In genomic region chr19:46573679-46574522, GRCh38 we compare ENCODE assay signal across 28 cellular contexts. TPM values are rescaled to one million over a fixed set of nuclear protein-coding genes. Genes with fewer than 3 reads are reported as not detected.
DNase-seq lines count a peak whose midpoint lies in the region; ATAC-seq, FAIRE-seq and TF ChIP-seq lines count a peak whose summit lies in the region.
"Had no signal": no experiment of that assay in that cellular context is flagged by ENCODE, and none has a peak within 500 bp of the region (broad histone marks: within the 10 kb centered on the region; RNA-seq: fewer than 3 reads in every experiment).

No MANE protein-coding gene starts in this region.

- no peak for DNase-seq in activated T-cell treated with anti-CD3 and anti-CD28 coated beads, Interleukin-2, amount 50 U/mL, for 4 hours
- no peak for DNase-seq in activated T-cell treated with anti-CD3 and anti-CD28 coated beads, Interleukin-2, amount 50 U/mL, for 1 hour
- peak; percentile 75 for DNase-seq in NCI-H82 treated with DMSO at 0.1 percent for 48 hours (lab: John Stamatoyannopoulos, UW; ENCODE audit: unreplicated experiment)
- peak; percentile 13 for DNase-seq in HepG2 (ENCODE audit: low spot score)
- peak; percentile 29 for DNase-seq in testis
- DNase-seq in CD1c-positive myeloid dendritic cell (ENCODE audit: extremely low spot score) = no peak
- no peak for DNase-seq in 8988T
- no peak for DNase-seq in breast epithelium (ENCODE audit: low spot score in 2 of 2)
- DNase-seq: ACHN, activated B cell treated with CpG ODN at 0.5 μM for 24 hours, dermis blood vessel endothelial cell, EL, islet precursor cell, midbrain, NCI-H1105, NCI-H2029, NCI-H345, NCI-H774, posterior cingulate gyrus, T1000, upper lobe of left lung had no signal

- POLR2A ChIA-PET in HepG2 (lab: Yijun Ruan, JAX) = no interaction called here

- intact Hi-C loops in HepG2 (cut with micrococcal nuclease; ENCODE audit: unreplicated experiment) (no loop called here), testis (cut with DNase I; ENCODE audit: low total_unique reads) (no loop called here), breast epithelium (cut with DNase I; ENCODE audit: low total_unique reads) (no loop called here)

- H3K4me3 ChIP-seq in HepG2 (replicated peaks in 1 of 3; ENCODE audit: insufficient read depth in 1 of 3, low read depth in 2 of 3, low read length in 3 of 3) (no peak overlapping the region), testis (no peak overlapping the region), breast epithelium (no peak overlapping the region)
- H3K4me3 ChIP-seq: upper lobe of left lung had no signal

- TF ChIP-seq RAD21 in HepG2 (CRISPR knock-in tag; IDR thresholded peaks at IDR 0.05) = no peak

- 30% methylated on average over 7 of the region's 8 CpGs for WGBS in HepG2 (ENCODE audit: low lambda C conversion rate)
- WGBS in testis, 2 donors = 79 to 80% methylated on average over 8 of the region's 8 CpGs

- no peak for TF ChIP-seq EP300 in HepG2 (IDR thresholded peaks at IDR 0.05; ENCODE audit: low read depth in 2 of 2, low read length in 2 of 2)
- no peak for TF ChIP-seq EP300 in HepG2 (CRISPR knock-in tag; IDR thresholded peaks at IDR 0.05; ENCODE audit: borderline replicate concordance)

- H2AFZ ChIP-seq in HepG2 (ENCODE audit: low read length) = no peak overlapping the region

- no peaks in the 10 kb centered on the region for H3K27me3 Mint-ChIP-seq in activated T-cell treated with anti-CD3 and anti-CD28 coated beads, Interleukin-2, amount 50 U/mL, for 4 hours (ENCODE audit: low read depth)
- H3K27me3 Mint-ChIP-seq: activated B cell treated with CpG ODN at 0.5 μM for 24 hours; activated T-cell treated with anti-CD3 and anti-CD28 coated beads, Interleukin-2, amount 50 U/mL, for 24 hours had no signal

- H3K36me3 ChIP-seq in HepG2 (replicated peaks in 1 of 2; ENCODE audit: control insufficient read depth in 1 of 2, insufficient read depth in 2 of 2, low read length in 2 of 2) (no peaks in the 10 kb centered on the region), testis (ENCODE audit: low read depth, missing control alignments) (no peaks in the 10 kb centered on the region), breast epithelium (no peaks in the 10 kb centered on the region)
- H3K36me3 ChIP-seq: upper lobe of left lung had no signal

- H3K9ac ChIP-seq in HepG2 (ENCODE audit: insufficient read depth, low read depth, low read length) = no peak overlapping the region

- H3K4me1 Mint-ChIP-seq in activated T-cell treated with anti-CD3 and anti-CD28 coated beads, Interleukin-2, amount 50 U/mL, for 4 hours (ENCODE audit: low read depth) = peaks cover 21% of the 10 kb centered on the region

- no peaks in the 10 kb centered on the region for H4K20me1 ChIP-seq in HepG2 (ENCODE audit: insufficient read depth, low read length)

- CTCF ChIA-PET in HepG2 (lab: Yijun Ruan, JAX; ENCODE audit: low intra/inter-chr PET ratio, low total read pairs) = no interaction called here

- no peaks in the 10 kb centered on the region for H3K9me3 Mint-ChIP-seq in activated T-cell treated with anti-CD3 and anti-CD28 coated beads, Interleukin-2, amount 50 U/mL, for 4 hours
- H3K9me3 Mint-ChIP-seq: activated naive CD4-positive, alpha-beta T cell treated with anti-CD3 and anti-CD28 coated beads for 36 hours; activated T-cell treated with anti-CD3 and anti-CD28 coated beads, Interleukin-2, amount 50 U/mL, for 24 hours; central memory CD8-positive, alpha-beta T cell had no signal

- FAIRE-seq in HepG2 (lab: Jason Lieb, UNC) = no peak
- FAIRE-seq: astrocyte, endothelial cell of umbilical vein, GM12892 had no signal

- H3K4me2 ChIP-seq in HepG2 (ENCODE audit: low read depth, low read length) = no peak overlapping the region

- no TSS peak for BruUV-seq in HepG2 (replicated peaks; lab: Mats Ljungman, UMichigan)

- no peaks in the 10 kb centered on the region for H3K79me2 ChIP-seq in HepG2 (ENCODE audit: insufficient read depth, low read length)

- H3K27me3 ChIP-seq in HepG2 (ENCODE audit: control insufficient read depth in 1 of 2, insufficient read depth in 2 of 2, low read length in 2 of 2) (peaks cover 0 to 2% of the 10 kb centered on the region in 2 experiments; a peak in 1 of 5 replicates), testis (no peaks in the 10 kb centered on the region), breast epithelium (no peaks in the 10 kb centered on the region)
- H3K27me3 ChIP-seq: upper lobe of left lung had no signal

- ATAC-seq in activated T-cell treated with anti-CD3 and anti-CD28 coated beads, Interleukin-2, amount 50 U/mL, for 4 hours = peak; percentile 18 to 21
- ATAC-seq in HepG2 = peak; percentile 83

- no peaks in the 10 kb centered on the region for H3K9me3 ChIP-seq in HepG2 (ENCODE audit: low read length)
- no peaks in the 10 kb centered on the region for H3K9me3 ChIP-seq in testis
- H3K9me3 ChIP-seq in breast epithelium = no peaks in the 10 kb centered on the region
- H3K9me3 ChIP-seq: upper lobe of left lung had no signal

- H3K4me1 ChIP-seq in HepG2 (ENCODE audit: insufficient read depth, low read length) (peaks cover 13% of the 10 kb centered on the region), testis (no peaks in the 10 kb centered on the region), breast epithelium (no peaks in the 10 kb centered on the region)
- H3K4me1 ChIP-seq: upper lobe of left lung had no signal

- H3K36me3 Mint-ChIP-seq in activated T-cell treated with anti-CD3 and anti-CD28 coated beads, Interleukin-2, amount 50 U/mL, for 4 hours (ENCODE audit: insufficient read depth) = no peaks in the 10 kb centered on the region

- H3K27ac ChIP-seq in HepG2 (ENCODE audit: extremely low read length, insufficient read depth, low read length) (no peak overlapping the region), testis (no peak overlapping the region), breast epithelium (no peak overlapping the region)
- H3K27ac ChIP-seq: upper lobe of left lung had no signal

- in situ Hi-C loops in HepG2 (cut with HindIII; ENCODE audit: extremely low pct_ligation_motif_present, low pct_unique_long_range_greater_than_20kb) = no loop called here

- TF ChIP-seq CTCF in HepG2 (CRISPR knock-in tag; IDR thresholded peaks at IDR 0.05) = no peak
- TF ChIP-seq CTCF in testis (IDR thresholded peaks at IDR 0.05) = no peak
- TF ChIP-seq CTCF in breast epithelium (IDR thresholded peaks at IDR 0.05) = no peak

- TF ChIP-seq POLR2A in HepG2 (IDR thresholded peaks at IDR 0.05; ENCODE audit: insufficient read depth in 1 of 2, low read depth in 2 of 2, low read length in 2 of 2) (no peak), testis (IDR thresholded peaks at IDR 0.05) (no peak), breast epithelium (IDR thresholded peaks at IDR 0.05) (no peak)

- no peak overlapping the region for H3K4me3 Mint-ChIP-seq in activated T-cell treated with anti-CD3 and anti-CD28 coated beads, Interleukin-2, amount 50 U/mL, for 4 hours
- H3K4me3 Mint-ChIP-seq: activated B cell treated with CpG ODN at 0.5 μM for 24 hours; activated naive CD4-positive, alpha-beta T cell treated with anti-CD3 and anti-CD28 coated beads for 36 hours; activated T-cell treated with anti-CD3 and anti-CD28 coated beads, Interleukin-2, amount 50 U/mL, for 24 hours; central memory CD8-positive, alpha-beta T cell; neural crest cell had no signal

RNA-seq across cellular contexts. Expression of gene CALM3, which starts 27.2 kb away (rescaled TPM):
- total RNA-seq in activated T-cell treated with anti-CD3 and anti-CD28 coated beads, Interleukin-2, amount 50 U/mL, for 4 hours = 100 to 1,000 TPM; 237 to 257 (median 239) TPM
- total RNA-seq in HepG2 (2016; rRNA removed; fragmentation: Illumina TruSeq; extraction: Trizol) (258 and 314 TPM in 2 replicates), testis (100 to 1,000 TPM; 357 to 380 TPM), breast epithelium (100 to 1,000 TPM in 1 of 3 donors, 10 to 100 TPM in 2; 85.9 to 129 (median 86.6) TPM)
- total RNA-seq in HepG2 (2016; cell fraction: cytosol; rRNA removed; fragmentation: Illumina TruSeq; extraction: Trizol; ENCODE audit: low read depth) = 219 and 253 TPM in 2 replicates
- 270 and 297 TPM in 2 replicates for total RNA-seq in HepG2 (2016; cell fraction: insoluble cytoplasmic fraction; rRNA removed; fragmentation: Illumina TruSeq; extraction: Trizol)
- 322 and 352 TPM in 2 replicates for total RNA-seq in HepG2 (2016; cell fraction: membrane; rRNA removed; fragmentation: Illumina TruSeq; extraction: Trizol)
- total RNA-seq in HepG2 (2016; cell fraction: nucleus; rRNA removed; fragmentation: Illumina TruSeq; extraction: Trizol) = 95.5 and 96.2 TPM in 2 replicates
- polyA plus RNA-seq in HepG2 (2011; rRNA removed) (232 and 239 TPM in 2 replicates), testis (ENCODE audit: insufficient read depth, low read depth, low replicate concordance) (889 TPM)
- polyA plus RNA-seq in HepG2 (2011; cell fraction: cytosol; rRNA removed) = 211 and 281 TPM in 2 replicates
- 146 and 178 TPM in 2 replicates for polyA plus RNA-seq in HepG2 (2011; cell fraction: nucleus; rRNA removed)
- 277 and 325 TPM in 2 replicates for polyA plus RNA-seq in HepG2 (2012)
- polyA plus RNA-seq in HepG2 (2016; cell fraction: cytosol; fragmentation: Illumina TruSeq; extraction: Trizol; ENCODE audit: low read depth) = 495 and 575 TPM in 2 replicates
- polyA plus RNA-seq in HepG2 (2016; cell fraction: insoluble cytoplasmic fraction; fragmentation: Illumina TruSeq; extraction: Trizol; ENCODE audit: low read depth) = 466 and 539 TPM in 2 replicates
- polyA plus RNA-seq in HepG2 (2016; cell fraction: membrane; fragmentation: Illumina TruSeq; extraction: Trizol; ENCODE audit: low read depth) = 497 and 555 TPM in 2 replicates
- 259 and 261 TPM in 2 replicates for polyA plus RNA-seq in HepG2 (2016; cell fraction: nucleus; fragmentation: Illumina TruSeq; extraction: Trizol; ENCODE audit: insufficient read depth, low read depth)
- polyA minus RNA-seq in HepG2 (2011; rRNA and poly(A)+ RNA removed; ENCODE audit: low replicate concordance) = 66.6 and 121 TPM in 2 replicates
- 58.1 and 58.6 TPM in 2 replicates for polyA minus RNA-seq in HepG2 (2011; cell fraction: cytosol; rRNA and poly(A)+ RNA removed)
- polyA minus RNA-seq in HepG2 (2011; cell fraction: nucleus; rRNA and poly(A)+ RNA removed) = 33.0 and 37.0 TPM in 2 replicates

RNA-seq across cellular contexts. Expression of gene PTGIR, which starts 51.0 kb away (rescaled TPM):
- 1 to 10 TPM; 2.2 to 5.8 (median 4.3) TPM for total RNA-seq in activated T-cell treated with anti-CD3 and anti-CD28 coated beads, Interleukin-2, amount 50 U/mL, for 4 hours
- total RNA-seq in HepG2 (2016; rRNA removed; fragmentation: Illumina TruSeq; extraction: Trizol) (not detected in 2 replicates), testis (under 1 TPM; 0.63 to 0.87 TPM), breast epithelium (1 to 10 TPM in 2 of 3 donors, under 1 TPM in 1; 0.29 to 6.9 (median 1.3) TPM)
- not detected in 2 replicates for total RNA-seq in HepG2 (2016; cell fraction: cytosol; rRNA removed; fragmentation: Illumina TruSeq; extraction: Trizol; ENCODE audit: low read depth)
- not detected in 2 replicates for total RNA-seq in HepG2 (2016; cell fraction: insoluble cytoplasmic fraction; rRNA removed; fragmentation: Illumina TruSeq; extraction: Trizol)
- total RNA-seq in HepG2 (2016; cell fraction: membrane; rRNA removed; fragmentation: Illumina TruSeq; extraction: Trizol) = not detected in 2 replicates
- not detected in 2 replicates for total RNA-seq in HepG2 (2016; cell fraction: nucleus; rRNA removed; fragmentation: Illumina TruSeq; extraction: Trizol)
- polyA plus RNA-seq in HepG2 (2011; rRNA removed) (not detected in 2 replicates), testis (ENCODE audit: insufficient read depth, low read depth, low replicate concordance) (1.0 TPM)
- not detected in 2 replicates for polyA plus RNA-seq in HepG2 (2011; cell fraction: cytosol; rRNA removed)
- polyA plus RNA-seq in HepG2 (2011; cell fraction: nucleus; rRNA removed) = not detected in 2 replicates
- polyA plus RNA-seq in HepG2 (2012) = not detected in 2 replicates
- polyA plus RNA-seq in HepG2 (2016; cell fraction: cytosol; fragmentation: Illumina TruSeq; extraction: Trizol; ENCODE audit: low read depth) = not detected in 2 replicates
- polyA plus RNA-seq in HepG2 (2016; cell fraction: insoluble cytoplasmic fraction; fragmentation: Illumina TruSeq; extraction: Trizol; ENCODE audit: low read depth) = not detected in 2 replicates
- not detected in 2 replicates for polyA plus RNA-seq in HepG2 (2016; cell fraction: membrane; fragmentation: Illumina TruSeq; extraction: Trizol; ENCODE audit: low read depth)
- polyA plus RNA-seq in HepG2 (2016; cell fraction: nucleus; fragmentation: Illumina TruSeq; extraction: Trizol; ENCODE audit: insufficient read depth, low read depth) = not detected in 2 replicates
- polyA minus RNA-seq in HepG2 (2011; rRNA and poly(A)+ RNA removed; ENCODE audit: low replicate concordance) = 0.09 TPM in 1 of 2 replicates, not detected in the other
- not detected in 2 replicates for polyA minus RNA-seq in HepG2 (2011; cell fraction: cytosol; rRNA and poly(A)+ RNA removed)
- polyA minus RNA-seq in HepG2 (2011; cell fraction: nucleus; rRNA and poly(A)+ RNA removed) = not detected in 2 replicates
- total RNA-seq: dermis blood vessel endothelial cell, neural crest cell had no signal

Comparison
In these comparisons a context has a peak if more than half of its experiments do, and no peak if none do; other contexts are left out.
1. DNase-seq: peak in NCI-H82 treated with DMSO at 0.1 percent for 48 hours (single experiment), HepG2 (single experiment) and testis (single experiment); none in activated T-cell treated with anti-CD3 and anti-CD28 coated beads, Interleukin-2, amount 50 U/mL, for 4 hours (single experiment), activated T-cell treated with anti-CD3 and anti-CD28 coated beads, Interleukin-2, amount 50 U/mL, for 1 hour (single experiment), CD1c-positive myeloid dendritic cell (single experiment), 8988T (single experiment) and breast epithelium (0 of 2).